In genomic region chr14:64292197-64292596, GRCh38 we compare ENCODE assay signal across 2 cellular contexts.
TF ChIP-seq lines count a peak whose summit lies in the region.

No MANE protein-coding gene starts in this region.

TF ChIP-seq in K562, 482 proteins besides CTCF, POLR2A, EP300 and RAD21 (continued from another document):
- TF ChIP-seq FOSL1 (tag; conservative IDR thresholded peaks at IDR 0.05) (no peak), MITF (IDR thresholded peaks at IDR 0.05) (no peak), RFX1 (IDR thresholded peaks at IDR 0.05) (no peak), ATF1 (CRISPR knock-in tag; IDR thresholded peaks at IDR 0.05) (no peak), ATF1 (tag; IDR thresholded peaks at IDR 0.05) (no peak), HDAC2 (IDR thresholded peaks at IDR 0.05) (no peak)

TF ChIP-seq in SK-N-SH treated with all-trans-retinoic acid at 6 μM for 48 hours, 23 proteins besides CTCF, POLR2A, EP300 and RAD21 (continued from another document):
- no peak for TF ChIP-seq PATZ1 (CRISPR knock-in tag; IDR thresholded peaks at IDR 0.05; ENCODE audit: borderline replicate concordance)
- TF ChIP-seq CREB5 (CRISPR knock-in tag; IDR thresholded peaks at IDR 0.05; ENCODE audit: low read depth) = no peak
- no peak for TF ChIP-seq ZFP30 (CRISPR knock-in tag; IDR thresholded peaks at IDR 0.05)
- no peak for TF ChIP-seq ZNF8 (CRISPR knock-in tag; IDR thresholded peaks at IDR 0.05)
- TF ChIP-seq CSDC2 (CRISPR knock-in tag; IDR thresholded peaks at IDR 0.05) = no peak
- no peak for TF ChIP-seq ISL1 (CRISPR knock-in tag; IDR thresholded peaks at IDR 0.05)
- TF ChIP-seq PPARA (CRISPR knock-in tag; IDR thresholded peaks at IDR 0.05; ENCODE audit: borderline replicate concordance) = no peak
- no peak for TF ChIP-seq ESRRG (CRISPR knock-in tag; IDR thresholded peaks at IDR 0.05)
- no peak for TF ChIP-seq TCF4 (CRISPR knock-in tag; IDR thresholded peaks at IDR 0.05; ENCODE audit: borderline replicate concordance)
- TF ChIP-seq GLIS3 (CRISPR knock-in tag; IDR thresholded peaks at IDR 0.05) = no peak
- no peak for TF ChIP-seq RARB (CRISPR knock-in tag; IDR thresholded peaks at IDR 0.05)
- TF ChIP-seq CSRNP3 (CRISPR knock-in tag; IDR thresholded peaks at IDR 0.05) = no peak
- TF ChIP-seq BACH2 (CRISPR knock-in tag; IDR thresholded peaks at IDR 0.05; ENCODE audit: borderline replicate concordance) = no peak
